ENCODE assay signal across 8 cellular contexts in genomic region chr7:130982160-130982638, GRCh38.
A peak's percentile ranks its signal among the peaks of the same experiment; 100 is the strongest.
DNase-seq lines count a peak whose midpoint lies in the region; ATAC-seq and TF ChIP-seq lines count a peak whose summit lies in the region.

No MANE protein-coding gene starts in this region.

- peaks cover 45% of the 10 kb centered on the region for H3K36me3 Mint-ChIP-seq in activated B cell treated with CpG ODN at 0.5 μM for 24 hours (ENCODE audit: low read depth)

- H3K9me3 Mint-ChIP-seq in activated B cell treated with CpG ODN at 0.5 μM for 24 hours = no peaks in the 10 kb centered on the region

- no peaks in the 10 kb centered on the region for H3K9me3 ChIP-seq in stomach

- no peak for TF ChIP-seq POLR2A in stomach (IDR thresholded peaks at IDR 0.05)

- CTCF ChIA-PET in activated B cell treated with CpG ODN at 0.5 μM for 24 hours (lab: Charles Lee) = interaction anchor here (0.7 to 5.1 kb wide), 41 partner anchors 8 to 454 kb away, joined by 3 to 128 read pairs (median 5); no protein-coding TSS in a partner anchor

- H3K27me3 Mint-ChIP-seq in activated B cell treated with CpG ODN at 0.5 μM for 24 hours = no peaks in the 10 kb centered on the region

- peak overlapping the region in 4 of 5 donors; percentile 16 to 51 (median 46) for H3K27ac ChIP-seq in stomach

- TF ChIP-seq EP300 in stomach (IDR thresholded peaks at IDR 0.05) = no peak

- DNase-seq in D341Med (ENCODE audit: low spot score) = peak; percentile 55
- DNase-seq in GM20000 (ENCODE audit: low spot score) = peak; percentile 48
- DNase-seq in NCI-H1417 (lab: John Stamatoyannopoulos, UW) = peak; percentile 5 to 70 (median 26)
- no peak for DNase-seq in activated B cell treated with CpG ODN at 0.5 μM for 24 hours
- peak; percentile 30 for DNase-seq in iPS DF 19.7 (ENCODE audit: low read depth, low spot score)
- no peak for DNase-seq in stomach
- no peak for DNase-seq in NCI-H187 (lab: John Stamatoyannopoulos, UW)
- no peak for DNase-seq in GF-D8 (lab: John Stamatoyannopoulos, UW)

- H3K27ac Mint-ChIP-seq in activated B cell treated with CpG ODN at 0.5 μM for 24 hours = no peak overlapping the region

- POLR2A ChIA-PET in activated B cell treated with CpG ODN at 0.5 μM for 24 hours (lab: Charles Lee) = interaction anchor here (0.6 to 2.9 kb wide), 16 partner anchors 11 to 85 kb away, joined by 3 to 17 read pairs (median 4); no protein-coding TSS in a partner anchor

- no peaks in the 10 kb centered on the region for H3K27me3 ChIP-seq in stomach

- peaks cover 35 to 77% (median 54%) of the 10 kb centered on the region in 4 donors for H3K4me1 ChIP-seq in stomach

- peak; percentile 94 for ATAC-seq in activated B cell treated with CpG ODN at 0.5 μM for 24 hours (ENCODE audit: low read depth)

- peaks cover 9 to 39% (median 15%) of the 10 kb centered on the region in 4 donors for H3K36me3 ChIP-seq in stomach

- no peak overlapping the region for H3K4me3 ChIP-seq in stomach

- H3K4me3 Mint-ChIP-seq in activated B cell treated with CpG ODN at 0.5 μM for 24 hours = no peak overlapping the region

- WGBS in stomach, 5 donors = 23 to 28% (median 28%) methylated on average over 3 of the region's 3 CpGs

- intact Hi-C loops in activated B cell treated with CpG ODN at 0.5 μM for 24 hours (cut with micrococcal nuclease) (loop anchor here (1.0 to 10.0 kb wide), 8 partner anchors 12 to 673 kb away; no protein-coding TSS in a partner anchor), stomach (cut with DNase I; ENCODE audit: low total_unique reads) (no loop called here)

- TF ChIP-seq CTCF in GM20000 (IDR thresholded peaks at IDR 0.05; ENCODE audit: extremely low read depth, missing control alignments) (peak; percentile 49), activated B cell treated with CpG ODN at 0.5 μM for 24 hours (IDR thresholded peaks at IDR 0.05) (no peak), stomach (IDR thresholded peaks at IDR 0.05) (peak in 5 of 7 experiments; percentile 42 to 89 (median 59))

- peaks cover 21% of the 10 kb centered on the region for H3K4me1 Mint-ChIP-seq in activated B cell treated with CpG ODN at 0.5 μM for 24 hours

Comparison
In these comparisons a context has a peak if more than half of its experiments do, and no peak if none do; other contexts are left out.
1. DNase-seq: peak in D341Med (single experiment), GM20000 (single experiment), NCI-H1417 (3 of 3) and iPS DF 19.7 (single experiment); none in activated B cell treated with CpG ODN at 0.5 μM for 24 hours (single experiment), stomach (single experiment), NCI-H187 (0 of 2) and GF-D8 (single experiment).